Comparison of ENCODE assay signal across 1 cellular context in genomic region chr17:76869878-76870714, GRCh38.
TF ChIP-seq lines count a peak whose summit lies in the region.

No MANE protein-coding gene starts in this region.

TF ChIP-seq in IMR-90, 13 proteins besides CTCF, POLR2A, EP300 and RAD21:
- TF ChIP-seq SMC3 (IDR thresholded peaks at IDR 0.05; ENCODE audit: low read depth, low read length): no peak
- no peak for TF ChIP-seq BHLHE40 (IDR thresholded peaks at IDR 0.05; ENCODE audit: low read depth, low read length)
- TF ChIP-seq MXI1 (IDR thresholded peaks at IDR 0.05; ENCODE audit: borderline replicate concordance, low read depth, low read length): no peak
- no peak for TF ChIP-seq MAZ (IDR thresholded peaks at IDR 0.05; ENCODE audit: borderline replicate concordance, low read depth, low read length)
- no peak for TF ChIP-seq ELK1 (IDR thresholded peaks at IDR 0.05; ENCODE audit: borderline replicate concordance, low read depth, low read length)
- TF ChIP-seq RFX5 (IDR thresholded peaks at IDR 0.05; ENCODE audit: low read depth, low read length): no peak
- no peak for TF ChIP-seq CEBPB (IDR thresholded peaks at IDR 0.05; ENCODE audit: low read depth, low read length)
- no peak for TF ChIP-seq RCOR1 (IDR thresholded peaks at IDR 0.05; ENCODE audit: insufficient replicate concordance, low read length)
- TF ChIP-seq NFE2L2 (IDR thresholded peaks at IDR 0.05; ENCODE audit: low read depth, low read length): no peak
- TF ChIP-seq USF2 (IDR thresholded peaks at IDR 0.05; ENCODE audit: low read depth, low read length): no peak
- TF ChIP-seq MAFK (IDR thresholded peaks at IDR 0.05; ENCODE audit: low read depth, low read length): no peak
